In the genomic region with DNA sequence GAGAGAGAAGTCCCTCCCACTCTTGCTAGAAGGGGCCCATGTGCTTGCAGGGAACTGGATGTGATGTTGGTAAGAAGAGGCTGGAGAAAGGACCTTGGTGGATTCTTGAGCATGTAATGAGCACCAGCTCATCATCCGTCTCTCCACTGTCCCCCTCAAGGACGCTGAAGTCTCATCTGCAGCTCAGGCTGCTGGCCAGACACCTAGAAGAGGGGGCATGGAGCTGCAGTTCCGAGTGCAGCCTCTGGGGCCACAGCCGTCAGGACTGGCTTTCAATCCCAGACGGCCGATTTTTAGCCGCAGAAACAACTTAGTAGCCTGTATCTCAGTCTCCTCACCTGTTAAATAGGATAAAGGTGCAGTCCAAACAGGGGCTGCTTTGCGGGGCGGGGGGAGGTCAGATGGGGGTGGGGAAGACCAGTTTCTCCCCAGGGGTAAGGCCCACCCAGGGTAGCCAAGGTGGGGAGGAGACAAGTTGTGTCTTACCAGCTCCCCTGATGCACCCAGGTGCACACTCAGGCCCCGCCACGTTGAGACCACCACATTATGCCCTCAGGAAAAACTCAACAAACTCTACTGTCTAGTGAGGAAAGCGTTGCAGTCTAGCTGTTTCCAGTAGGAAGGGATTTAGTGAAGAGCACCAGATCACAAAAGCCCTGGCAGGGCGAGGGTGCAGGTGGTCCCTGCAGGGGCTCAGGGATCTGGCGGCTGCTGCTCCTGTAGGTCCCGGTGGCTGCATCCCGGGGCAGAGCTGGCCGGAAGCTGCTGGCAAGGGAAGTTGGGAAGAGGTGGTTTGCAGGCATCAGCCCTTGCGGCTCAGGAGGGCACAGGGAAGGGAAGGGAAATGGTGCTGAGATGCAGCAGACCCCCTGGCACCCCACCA, we compare ENCODE assay signal across 8 cellular contexts. TPM values are rescaled to one million over a fixed set of nuclear protein-coding genes. Genes with fewer than 3 reads are reported as not detected.
DNase-seq lines count a peak whose midpoint lies in the region; ATAC-seq and TF ChIP-seq lines count a peak whose summit lies in the region.

No MANE protein-coding gene starts in this region.

- no peaks in the 10 kb centered on the region for H3F3A ChIP-seq in SU-DHL-6 (ENCODE audit: insufficient read depth)

- no peak for ATAC-seq in HG03097 (IDR thresholded peaks at IDR 0.05; ENCODE audit: low FRiP score, unreplicated experiment)

- H3K27me3 Mint-ChIP-seq in brain: peaks cover 3% of the 10 kb centered on the region

- no peak overlapping the region for H3K9ac ChIP-seq in SU-DHL-6 (ENCODE audit: low read length)

- no peaks in the 10 kb centered on the region for H3K79me2 ChIP-seq in SU-DHL-6 (ENCODE audit: insufficient read depth, low read length)

- H3K4me2 ChIP-seq in SU-DHL-6 (ENCODE audit: low read depth, low read length, poor library complexity, severe bottlenecking): no peak overlapping the region

- H3K27ac ChIP-seq in SU-DHL-6 (ENCODE audit: low read depth, low read length): no peak overlapping the region
- peak overlapping the region; percentile 10 for H3K27ac ChIP-seq in layer of hippocampus (ENCODE audit: low read depth, low read length)

- no peak overlapping the region for H2AFZ ChIP-seq in SU-DHL-6 (ENCODE audit: low read depth, low read length, severe bottlenecking)

- CTCF ChIA-PET in HEK293T (lab: Yijun Ruan, JAX): interaction anchor here (0.6 to 2.0 kb wide), 14 partner anchors 8 to 944 kb away, joined by 3 to 8 read pairs (median 4); no protein-coding TSS in a partner anchor

- peak overlapping the region in 2 of 5 experiments; percentile 8 to 85 for H3K27ac Mint-ChIP-seq in brain

- no peaks in the 10 kb centered on the region for H3K27me3 ChIP-seq in SU-DHL-6 (ENCODE audit: low read length)
- H3K27me3 ChIP-seq in layer of hippocampus (ENCODE audit: control insufficient read depth, insufficient read depth, low read length): no peaks in the 10 kb centered on the region

- H3K4me3 ChIP-seq in SU-DHL-6 (ENCODE audit: insufficient read depth, low read length, poor library complexity, severe bottlenecking): no peak overlapping the region

- H3K9me3 ChIP-seq in SU-DHL-6 (ENCODE audit: insufficient read depth, low read length): no peaks in the 10 kb centered on the region

- no peak overlapping the region for H3K4me3 Mint-ChIP-seq in brain

- no peaks in the 10 kb centered on the region for H3K36me3 Mint-ChIP-seq in brain

- DNase-seq in COLO668 (lab: John Stamatoyannopoulos, UW; ENCODE audit: unreplicated experiment) (peak; percentile 82), HEK293T (ENCODE audit: extremely low spot score) (peak; percentile 80), NCI-H128 (lab: John Stamatoyannopoulos, UW; ENCODE audit: unreplicated experiment) (no peak)
- DNase-seq in stimulated activated CD8-positive, alpha-beta memory T cell treated with anti-CD3 and anti-CD28 coated beads, Interleukin-4, amount 100 ng/mL, for 48 hours: peak; percentile 75

- POLR2A ChIA-PET in HEK293T (lab: Yijun Ruan, JAX): interaction anchor here (0.8 to 1.2 kb wide), 3 partner anchors 8 to 227 kb away, joined by 3 read pairs; a partner anchor contains a TSS

- H3K9me2 ChIP-seq in SU-DHL-6 (replicated peaks; ENCODE audit: insufficient read depth, low read length): no peaks in the 10 kb centered on the region

- peaks cover 0 to 9% (median 0%) of the 10 kb centered on the region in 5 experiments for H3K9me3 Mint-ChIP-seq in brain

- TF ChIP-seq CTCF in SU-DHL-6 (IDR thresholded peaks at IDR 0.05; ENCODE audit: insufficient read depth, low read length, poor library complexity, severe bottlenecking) (peak; percentile 37), brain (conservative IDR thresholded peaks at IDR 0.05) (peak; percentile 38 to 69)

- H3K4me1 Mint-ChIP-seq in brain: peaks cover 57% of the 10 kb centered on the region

- no peaks in the 10 kb centered on the region for H4K20me1 ChIP-seq in SU-DHL-6 (ENCODE audit: low read depth, low read length)

- no peaks in the 10 kb centered on the region for H3K36me3 ChIP-seq in SU-DHL-6 (ENCODE audit: low read length)

TF ChIP-seq in HEK293T, 16 proteins besides CTCF, POLR2A, EP300 and RAD21:
- TF ChIP-seq NFRKB (IDR thresholded peaks at IDR 0.05) (no peak), CTBP1 (IDR thresholded peaks at IDR 0.05; ENCODE audit: borderline replicate concordance) (no peak), SUZ12 (IDR thresholded peaks at IDR 0.05) (no peak), FOXA1 (IDR thresholded peaks at IDR 0.05) (no peak), ARNT (IDR thresholded peaks at IDR 0.05) (no peak), L3MBTL2 (conservative IDR thresholded peaks at IDR 0.05) (no peak), FOXK2 (IDR thresholded peaks at IDR 0.05) (no peak), LEF1 (IDR thresholded peaks at IDR 0.05; ENCODE audit: borderline replicate concordance) (no peak), SP1 (IDR thresholded peaks at IDR 0.05) (no peak)
- TF ChIP-seq, protein P1, sequence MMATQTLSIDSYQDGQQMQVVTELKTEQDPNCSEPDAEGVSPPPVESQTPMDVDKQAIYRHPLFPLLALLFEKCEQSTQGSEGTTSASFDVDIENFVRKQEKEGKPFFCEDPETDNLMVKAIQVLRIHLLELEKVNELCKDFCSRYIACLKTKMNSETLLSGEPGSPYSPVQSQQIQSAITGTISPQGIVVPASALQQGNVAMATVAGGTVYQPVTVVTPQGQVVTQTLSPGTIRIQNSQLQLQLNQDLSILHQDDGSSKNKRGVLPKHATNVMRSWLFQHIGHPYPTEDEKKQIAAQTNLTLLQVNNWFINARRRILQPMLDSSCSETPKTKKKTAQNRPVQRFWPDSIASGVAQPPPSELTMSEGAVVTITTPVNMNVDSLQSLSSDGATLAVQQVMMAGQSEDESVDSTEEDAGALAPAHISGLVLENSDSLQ (IDR thresholded peaks at IDR 0.05): no peak

RNA-seq across cellular contexts. Expression of a gene that starts 29.5 kb away (rescaled TPM):
- polyA plus RNA-seq in brain (ENCODE audit: insufficient read depth, low read depth, low replicate concordance): 11.4 TPM

RNA-seq across cellular contexts. Expression of a gene that starts 43.6 kb away (rescaled TPM):
- 56.4 TPM for polyA plus RNA-seq in brain (ENCODE audit: insufficient read depth, low read depth, low replicate concordance)
